In genomic region chr3:164732166-164732565, GRCh38 we compare ENCODE assay signal across 27 cellular contexts.
"Had no signal": no experiment of that assay in that cellular context is flagged by ENCODE, and none has a peak within 500 bp of the region (broad histone marks: within the 10 kb centered on the region; RNA-seq: fewer than 3 reads in every experiment).

No MANE protein-coding gene starts in this region.

- H3K27ac ChIP-seq: adrenal gland, heart right ventricle, right lobe of liver, skin epidermis, stomach, suprapubic skin, tibial artery, upper lobe of right lung had no signal

- H3K9me3 ChIP-seq: adrenal gland, heart right ventricle, mucosa of descending colon, right lobe of liver, stomach, suprapubic skin, tibial artery, upper lobe of right lung had no signal

- H3K27me3 ChIP-seq: adrenal gland, heart right ventricle, right lobe of liver, stomach, suprapubic skin, tibial artery, upper lobe of right lung had no signal

- H3K36me3 ChIP-seq: adrenal gland, heart right ventricle, right lobe of liver, stomach, suprapubic skin, tibial artery, upper lobe of right lung had no signal

- ATAC-seq: esophagus mucosa; heart right ventricle; left lobe of liver; mucosa of descending colon; right lobe of liver; stimulated activated naive B cell treated with anti-CD40 and anti-IgM and Interleukin-4, amounts not matched to agents 10 μg/mL and 1 μg/mL and 100 μg/mL, for 72 hours; upper lobe of right lung had no signal

- DNase-seq: activated CD4-positive, alpha-beta memory T cell treated with anti-CD3 and anti-CD28 coated beads for 36 hours; activated CD4-positive, alpha-beta T cell treated with anti-CD3 and anti-CD28 coated beads, Interleukin-2, amount 10 ng/mL, durations not matched to agents 24 days and 14 days; activated CD4-positive, CD25-positive, alpha-beta regulatory T cell treated with anti-CD3 and anti-CD28 coated beads, Interleukin-2, amount 50 U/mL, for 72 hours; activated CD8-positive, alpha-beta memory T cell treated with anti-CD3 and anti-CD28 coated beads, Interleukin-2, amount 50 U/mL, for 4 hours; activated effector memory CD4-positive, alpha-beta T cell treated with anti-CD3 and anti-CD28 coated beads, Interleukin-2, amount 50 U/mL, for 16 hours; activated naive CD4-positive, alpha-beta T cell treated with anti-CD3 and anti-CD28 coated beads for 36 hours; activated naive CD8-positive, alpha-beta T cell treated with anti-CD3 and anti-CD28 coated beads for 36 hours; activated T-cell treated with anti-CD3 and anti-CD28 coated beads, Interleukin-2, amount 50 U/mL, for 1 hour; adrenal gland; central memory CD4-positive, alpha-beta T cell; endodermal cell; foreskin melanocyte; heart right ventricle; mucosa of descending colon; right lobe of liver; stimulated activated CD4-positive, alpha-beta T cell treated with anti-CD3 and anti-CD28 coated beads, Interleukin-4, amount 100 ng/mL, for 4 hours; stimulated activated CD8-positive, alpha-beta memory T cell treated with anti-CD3 and anti-CD28 coated beads, Interleukin-4, amount 100 ng/mL, for 48 hours; stimulated activated naive B cell treated with anti-CD40 and anti-IgM and Interleukin-4, amounts not matched to agents 10 μg/mL and 1 μg/mL and 100 μg/mL, for 72 hours; stomach; T1000; tibial artery; upper lobe of right lung had no signal

- H3K4me3 ChIP-seq: adrenal gland, heart right ventricle, lung, mucosa of descending colon, right lobe of liver, skin epidermis, stomach, suprapubic skin, tibial artery, upper lobe of right lung had no signal

- H3K4me1 ChIP-seq: adrenal gland, heart right ventricle, right lobe of liver, stomach, suprapubic skin, tibial artery, upper lobe of right lung had no signal
